Comparison of ENCODE assay signal across 14 cellular contexts in genomic region chr5:126938461-126938860, GRCh38.
DNase-seq lines count a peak whose midpoint lies in the region; ATAC-seq and TF ChIP-seq lines count a peak whose summit lies in the region.
"Had no signal": no experiment of that assay in that cellular context is flagged by ENCODE, and none has a peak within 500 bp of the region (broad histone marks: within the 10 kb centered on the region; RNA-seq: fewer than 3 reads in every experiment).

No MANE protein-coding gene starts in this region.

- no peak overlapping the region for H3K27ac ChIP-seq in lung (ENCODE audit: low read depth in 1 of 2, low read length in 1 of 2)
- H3K27ac ChIP-seq in WERI-Rb-1, result no peak overlapping the region
- H3K27ac ChIP-seq: esophagus squamous epithelium had no signal

- no peaks in the 10 kb centered on the region for H3K36me3 ChIP-seq in lung (ENCODE audit: control insufficient read depth in 2 of 2, insufficient read depth in 2 of 2, low read length in 2 of 2)
- H3K36me3 ChIP-seq in WERI-Rb-1, result no peaks in the 10 kb centered on the region
- H3K36me3 ChIP-seq: esophagus squamous epithelium had no signal

- peak; percentile 55 for DNase-seq in AG08396 (ENCODE audit: low spot score)
- peak; percentile 70 for DNase-seq in HT1080 (ENCODE audit: low read depth)
- DNase-seq in cardiac fibroblast (ENCODE audit: low read depth in 2 of 2), result peak; percentile 89 to 90
- no peak for DNase-seq in lung (ENCODE audit: low spot score)
- DNase-seq in stimulated activated naive CD4-positive, alpha-beta T cell treated with Interleukin-2 at 50 U/mL for 16 hours (lab: John Stamatoyannopoulos, UW), result no peak
- no peak for DNase-seq in WERI-Rb-1
- no peak for DNase-seq in NCI-H2196 treated with DMSO at 0.1 percent for 48 hours (lab: John Stamatoyannopoulos, UW; ENCODE audit: unreplicated experiment)
- DNase-seq: activated CD4-positive, alpha-beta T cell treated with anti-CD3 and anti-CD28 coated beads, Interleukin-2, amount 10 ng/mL, durations not matched to agents 24 days and 14 days; CD4-positive, alpha-beta T cell; esophagus squamous epithelium; islet precursor cell; Karpas-422; NCI-H2171 had no signal

- TF ChIP-seq CTCF in cardiac fibroblast (IDR thresholded peaks at IDR 0.05; ENCODE audit: low read depth, low read length) (no peak), lung (IDR thresholded peaks at IDR 0.05; ENCODE audit: control extremely low read depth, extremely low read depth) (no peak), WERI-Rb-1 (IDR thresholded peaks at IDR 0.05; ENCODE audit: low read depth, low read length) (no peak)

- ATAC-seq in lung (ENCODE audit: insufficient read depth, low FRiP score) (peak; percentile 59), GM18502 (IDR thresholded peaks at IDR 0.05; ENCODE audit: poor library complexity, unreplicated experiment) (no peak)

- H3K9me3 ChIP-seq in lung (ENCODE audit: control insufficient read depth in 2 of 2, insufficient read depth in 1 of 2, low read length in 1 of 2) (no peaks in the 10 kb centered on the region), WERI-Rb-1 (ENCODE audit: severe bottlenecking) (no peaks in the 10 kb centered on the region)
- H3K9me3 ChIP-seq: esophagus squamous epithelium had no signal

- peaks cover 0 to 9% of the 10 kb centered on the region in 2 donors for H3K4me1 ChIP-seq in lung (ENCODE audit: control insufficient read depth in 2 of 2, insufficient read depth in 2 of 2, low read length in 2 of 2)
- H3K4me1 ChIP-seq: esophagus squamous epithelium had no signal

- no peaks in the 10 kb centered on the region for H3K27me3 ChIP-seq in lung (ENCODE audit: control insufficient read depth, insufficient read depth)
- no peaks in the 10 kb centered on the region for H3K27me3 ChIP-seq in WERI-Rb-1 (ENCODE audit: insufficient read depth, low read depth, severe bottlenecking)
- H3K27me3 ChIP-seq: esophagus squamous epithelium had no signal

- H3K4me3 ChIP-seq in cardiac fibroblast (replicated peaks in 1 of 2; ENCODE audit: low read depth in 2 of 2, low read length in 2 of 2) (no peak overlapping the region), lung (no peak overlapping the region), WERI-Rb-1 (ENCODE audit: low read depth, low read length) (no peak overlapping the region)
- H3K4me3 ChIP-seq: esophagus squamous epithelium had no signal

Comparison
In these comparisons a context has a peak if more than half of its experiments do, and no peak if none do; other contexts are left out.
1. DNase-seq: peak in AG08396 (single experiment), HT1080 (single experiment) and cardiac fibroblast (2 of 2); none in lung (single experiment), stimulated activated naive CD4-positive, alpha-beta T cell treated with Interleukin-2 at 50 U/mL for 16 hours (single experiment), WERI-Rb-1 (single experiment) and NCI-H2196 treated with DMSO at 0.1 percent for 48 hours (single experiment).